Comparison of ENCODE assay signal across 9 cellular contexts in the genomic region with DNA sequence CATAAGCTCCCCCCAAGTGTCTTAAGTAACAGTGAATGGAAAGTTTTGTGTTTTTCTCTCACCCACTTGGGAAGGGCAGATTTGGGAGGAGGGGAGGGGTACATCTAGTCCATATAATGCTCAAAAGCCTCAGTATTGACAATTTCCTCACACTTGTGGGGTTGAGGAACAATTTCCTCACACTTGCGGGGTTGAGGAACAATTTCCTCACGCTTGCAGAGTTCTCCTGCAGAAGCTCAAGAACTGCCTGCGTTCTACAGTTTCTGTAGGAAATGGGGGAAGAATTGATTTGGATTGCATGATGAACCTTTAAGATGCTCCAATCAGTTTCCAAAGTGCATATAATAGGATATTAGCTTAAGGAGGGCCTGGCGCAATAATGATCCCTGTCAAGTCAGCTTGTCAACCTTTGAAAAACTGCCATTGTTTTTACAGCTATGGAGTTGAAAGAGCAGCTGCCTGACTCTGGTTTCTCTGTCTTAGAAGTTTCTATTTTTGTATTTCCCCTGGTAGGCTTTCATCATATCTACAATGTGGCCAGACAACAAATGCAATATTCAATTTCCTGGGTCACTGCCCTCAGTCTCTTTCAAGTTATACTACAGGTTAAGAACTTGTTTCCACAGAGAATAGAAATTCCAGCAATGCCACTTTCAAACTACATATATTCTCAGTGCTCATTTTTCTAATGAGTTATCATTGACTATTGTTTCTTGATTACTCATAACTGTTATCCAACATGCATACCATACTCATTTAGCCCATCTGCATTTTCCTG.
DNase-seq lines count a peak whose midpoint lies in the region; ATAC-seq, FAIRE-seq and TF ChIP-seq lines count a peak whose summit lies in the region.
"Had no signal": no experiment of that assay in that cellular context is flagged by ENCODE, and none has a peak within 500 bp of the region (broad histone marks: within the 10 kb centered on the region; RNA-seq: fewer than 3 reads in every experiment).

No MANE protein-coding gene starts in this region.

- ATAC-seq in GM18505 (IDR thresholded peaks at IDR 0.05; ENCODE audit: unreplicated experiment): peak; percentile 82
- peak; percentile 73 for ATAC-seq in HG02571 (IDR thresholded peaks at IDR 0.05; ENCODE audit: unreplicated experiment)
- ATAC-seq in HepG2: no peak

- no peak overlapping the region for H3K4me2 ChIP-seq in HepG2 (ENCODE audit: low read depth, low read length)

- TF ChIP-seq EP300 in HepG2 (IDR thresholded peaks at IDR 0.05; ENCODE audit: low read depth in 2 of 2, low read length in 2 of 2) (no peak), HepG2 (CRISPR knock-in tag; IDR thresholded peaks at IDR 0.05; ENCODE audit: borderline replicate concordance) (no peak)

- DNase-seq in MV-4-11 (lab: John Stamatoyannopoulos, UW): peak; percentile 90
- DNase-seq in HepG2 (ENCODE audit: low spot score): no peak
- DNase-seq in SW 1271 (lab: John Stamatoyannopoulos, UW): no peak
- DNase-seq in SHP77 treated with DMSO at 0.1 percent for 48 hours (lab: John Stamatoyannopoulos, UW): no peak
- no peak for DNase-seq in SW480 (ENCODE audit: low spot score)
- DNase-seq in cerebellar nuclear complex (lab: John Stamatoyannopoulos, UW): no peak

- no peak overlapping the region for H3K4me3 ChIP-seq in HepG2 (replicated peaks in 1 of 3; ENCODE audit: insufficient read depth in 1 of 3, low read depth in 2 of 3, low read length in 3 of 3)

- TF ChIP-seq CTCF in HepG2 (CRISPR knock-in tag; IDR thresholded peaks at IDR 0.05): no peak

- no peak for TF ChIP-seq RAD21 in HepG2 (CRISPR knock-in tag; IDR thresholded peaks at IDR 0.05)

- H3K9me3 ChIP-seq in HepG2 (ENCODE audit: low read length): no peaks in the 10 kb centered on the region

- CTCF ChIA-PET in HepG2 (lab: Yijun Ruan, JAX; ENCODE audit: low intra/inter-chr PET ratio, low total read pairs): no interaction called here

- peaks cover 14% of the 10 kb centered on the region for H3K4me1 ChIP-seq in HepG2 (ENCODE audit: insufficient read depth, low read length)
- H3K4me1 ChIP-seq: parathyroid adenoma had no signal

- no peak for FAIRE-seq in HepG2 (lab: Jason Lieb, UNC)

- POLR2A ChIA-PET in HepG2 (lab: Yijun Ruan, JAX): no interaction called here

- H2AFZ ChIP-seq in HepG2 (ENCODE audit: low read length): no peak overlapping the region
- H2AFZ ChIP-seq: parathyroid adenoma had no signal

- H3K27ac ChIP-seq in HepG2 (ENCODE audit: extremely low read length, insufficient read depth, low read length): no peak overlapping the region
- H3K27ac ChIP-seq: parathyroid adenoma had no signal

- H4K20me1 ChIP-seq in HepG2 (ENCODE audit: insufficient read depth, low read length): no peaks in the 10 kb centered on the region

- 0 out of 5 replicates have a peak, but pooled peaks cover 0 to 3% of the 10 kb centered on the region in 2 experiments for H3K36me3 ChIP-seq in HepG2 (replicated peaks in 1 of 2; ENCODE audit: control insufficient read depth in 1 of 2, insufficient read depth in 2 of 2, low read length in 2 of 2)

- in situ Hi-C loops in HepG2 (cut with HindIII; ENCODE audit: extremely low pct_ligation_motif_present, low pct_unique_long_range_greater_than_20kb): no loop called here

- BruUV-seq in HepG2 (replicated peaks; lab: Mats Ljungman, UMichigan): no TSS peak

- H3K79me2 ChIP-seq in HepG2 (ENCODE audit: insufficient read depth, low read length): no peaks in the 10 kb centered on the region
- H3K79me2 ChIP-seq: parathyroid adenoma had no signal

- TF ChIP-seq POLR2A in GM18505 (IDR thresholded peaks at IDR 0.05; ENCODE audit: borderline replicate concordance, extremely low read depth, insufficient read depth, insufficient read length) (no peak), HepG2 (IDR thresholded peaks at IDR 0.05; ENCODE audit: insufficient read depth in 1 of 2, low read depth in 2 of 2, low read length in 2 of 2) (no peak)

- H3K27me3 ChIP-seq in HepG2 (ENCODE audit: control insufficient read depth in 1 of 2, insufficient read depth in 2 of 2, low read length in 2 of 2): no peaks in the 10 kb centered on the region; a peak in 1 of 5 replicates

- no peak overlapping the region for H3K9ac ChIP-seq in HepG2 (ENCODE audit: insufficient read depth, low read depth, low read length)
- H3K9ac ChIP-seq: parathyroid adenoma had no signal

- intact Hi-C loops in HepG2 (cut with micrococcal nuclease; ENCODE audit: unreplicated experiment): no loop called here

- 79% methylated on average over 4 of the region's 4 CpGs for WGBS in HepG2 (ENCODE audit: low lambda C conversion rate)

TF ChIP-seq in HepG2, 621 proteins besides CTCF, POLR2A, EP300 and RAD21:
- TF ChIP-seq ZBTB39 (CRISPR knock-in tag; IDR thresholded peaks at IDR 0.05): no peak
- TF ChIP-seq, protein P1, sequence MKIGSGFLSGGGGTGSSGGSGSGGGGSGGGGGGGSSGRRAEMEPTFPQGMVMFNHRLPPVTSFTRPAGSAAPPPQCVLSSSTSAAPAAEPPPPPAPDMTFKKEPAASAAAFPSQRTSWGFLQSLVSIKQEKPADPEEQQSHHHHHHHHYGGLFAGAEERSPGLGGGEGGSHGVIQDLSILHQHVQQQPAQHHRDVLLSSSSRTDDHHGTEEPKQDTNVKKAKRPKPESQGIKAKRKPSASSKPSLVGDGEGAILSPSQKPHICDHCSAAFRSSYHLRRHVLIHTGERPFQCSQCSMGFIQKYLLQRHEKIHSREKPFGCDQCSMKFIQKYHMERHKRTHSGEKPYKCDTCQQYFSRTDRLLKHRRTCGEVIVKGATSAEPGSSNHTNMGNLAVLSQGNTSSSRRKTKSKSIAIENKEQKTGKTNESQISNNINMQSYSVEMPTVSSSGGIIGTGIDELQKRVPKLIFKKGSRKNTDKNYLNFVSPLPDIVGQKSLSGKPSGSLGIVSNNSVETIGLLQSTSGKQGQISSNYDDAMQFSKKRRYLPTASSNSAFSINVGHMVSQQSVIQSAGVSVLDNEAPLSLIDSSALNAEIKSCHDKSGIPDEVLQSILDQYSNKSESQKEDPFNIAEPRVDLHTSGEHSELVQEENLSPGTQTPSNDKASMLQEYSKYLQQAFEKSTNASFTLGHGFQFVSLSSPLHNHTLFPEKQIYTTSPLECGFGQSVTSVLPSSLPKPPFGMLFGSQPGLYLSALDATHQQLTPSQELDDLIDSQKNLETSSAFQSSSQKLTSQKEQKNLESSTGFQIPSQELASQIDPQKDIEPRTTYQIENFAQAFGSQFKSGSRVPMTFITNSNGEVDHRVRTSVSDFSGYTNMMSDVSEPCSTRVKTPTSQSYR (CRISPR knock-in tag; IDR thresholded peaks at IDR 0.05; ENCODE audit: borderline replicate concordance): no peak
- no peak for TF ChIP-seq SMC3 (IDR thresholded peaks at IDR 0.05; ENCODE audit: low read length)
- peak; percentile 26; the same call in 1 of the 2 replicates for TF ChIP-seq NR2F6 (IDR thresholded peaks at IDR 0.05)
- TF ChIP-seq NR2F6 (CRISPR knock-in tag; IDR thresholded peaks at IDR 0.05): no peak
- TF ChIP-seq ZFY (CRISPR knock-in tag; IDR thresholded peaks at IDR 0.05): no peak
TF ChIP-seq in HepG2: peak in this region for 1.
